ENCODE assay signal across 2 cellular contexts in genomic region chr13:111554539-111555267, GRCh38.
TF ChIP-seq lines count a peak whose summit lies in the region.

No MANE protein-coding gene starts in this region.

TF ChIP-seq in GM23338, 12 proteins besides CTCF, POLR2A, EP300 and RAD21 (continued from another document):
- no peak for TF ChIP-seq ETS1 (IDR thresholded peaks at IDR 0.05)
- no peak for TF ChIP-seq EZH2 (IDR thresholded peaks at IDR 0.05; ENCODE audit: low read depth, unreplicated experiment)
- no peak for TF ChIP-seq REST (IDR thresholded peaks at IDR 0.05; ENCODE audit: unreplicated experiment)
- TF ChIP-seq ZNF114 (CRISPR knock-in tag; IDR thresholded peaks at IDR 0.05) = no peak
- no peak for TF ChIP-seq POLR2AphosphoS5 (IDR thresholded peaks at IDR 0.05; ENCODE audit: low read depth)
- no peak for TF ChIP-seq ZNF462 (CRISPR knock-in tag; IDR thresholded peaks at IDR 0.05)
- no peak for TF ChIP-seq STAT1 (IDR thresholded peaks at IDR 0.05; ENCODE audit: unreplicated experiment)
- TF ChIP-seq CREB1 (CRISPR knock-in tag; IDR thresholded peaks at IDR 0.05; ENCODE audit: low read depth) = no peak
- no peak for TF ChIP-seq NANOG (IDR thresholded peaks at IDR 0.05; ENCODE audit: borderline replicate concordance)
- no peak for TF ChIP-seq ZNF331 (CRISPR knock-in tag; IDR thresholded peaks at IDR 0.05; ENCODE audit: low read depth)
- TF ChIP-seq EZH2phosphoT487 (IDR thresholded peaks at IDR 0.05; ENCODE audit: unreplicated experiment) = no peak

TF ChIP-seq in H1, 55 proteins besides CTCF, POLR2A, EP300 and RAD21 (continued from another document):
- no peak for TF ChIP-seq CTBP2 (IDR thresholded peaks at IDR 0.05; ENCODE audit: borderline replicate concordance, insufficient read depth, insufficient read length, low read length)
- TF ChIP-seq ATF2 (IDR thresholded peaks at IDR 0.05; ENCODE audit: low read length) = no peak
- TF ChIP-seq MAFK (IDR thresholded peaks at IDR 0.05; ENCODE audit: low read depth, low read length) = no peak
- TF ChIP-seq KDM5A (IDR thresholded peaks at IDR 0.05; ENCODE audit: low read length) = no peak
- TF ChIP-seq TAF7 (optimal IDR thresholded peaks at IDR 0.05; ENCODE audit: borderline replicate concordance, low read depth, low read length) = no peak
- no peak for TF ChIP-seq SP4 (IDR thresholded peaks at IDR 0.05; ENCODE audit: low read length)
- TF ChIP-seq GABPA (IDR thresholded peaks at IDR 0.05; ENCODE audit: borderline replicate concordance, insufficient read depth, low read length) = no peak
- no peak for TF ChIP-seq MAX (IDR thresholded peaks at IDR 0.05)
- TF ChIP-seq NRF1 (IDR thresholded peaks at IDR 0.05; ENCODE audit: low read depth, low read length) = no peak
- no peak for TF ChIP-seq JUND (IDR thresholded peaks at IDR 0.05; ENCODE audit: low read length)
